ENCODE assay signal across 2 cellular contexts in genomic region chr16:51542856-51543510, GRCh38.
TF ChIP-seq lines count a peak whose summit lies in the region.

No MANE protein-coding gene starts in this region.

TF ChIP-seq in GM23338, 12 proteins besides CTCF, POLR2A, EP300 and RAD21:
- TF ChIP-seq ZNF331 (CRISPR knock-in tag; IDR thresholded peaks at IDR 0.05; ENCODE audit: low read depth) (no peak), EZH2 (IDR thresholded peaks at IDR 0.05; ENCODE audit: low read depth, unreplicated experiment) (no peak), JUNB (IDR thresholded peaks at IDR 0.05; ENCODE audit: unreplicated experiment) (no peak), ZNF114 (CRISPR knock-in tag; IDR thresholded peaks at IDR 0.05) (no peak), REST (IDR thresholded peaks at IDR 0.05; ENCODE audit: unreplicated experiment) (no peak), ETS1 (IDR thresholded peaks at IDR 0.05) (no peak), EZH2phosphoT487 (IDR thresholded peaks at IDR 0.05; ENCODE audit: unreplicated experiment) (no peak), STAT1 (IDR thresholded peaks at IDR 0.05; ENCODE audit: unreplicated experiment) (no peak), CREB1 (CRISPR knock-in tag; IDR thresholded peaks at IDR 0.05; ENCODE audit: low read depth) (no peak; the same call in 1 of the 2 replicates), POLR2AphosphoS5 (IDR thresholded peaks at IDR 0.05; ENCODE audit: low read depth) (no peak), NANOG (IDR thresholded peaks at IDR 0.05; ENCODE audit: borderline replicate concordance) (no peak), ZNF462 (CRISPR knock-in tag; IDR thresholded peaks at IDR 0.05) (no peak)

TF ChIP-seq in SK-N-SH, 30 proteins besides CTCF, POLR2A, EP300 and RAD21:
- TF ChIP-seq RCOR1 (IDR thresholded peaks at IDR 0.05; ENCODE audit: low read length), result no peak
- peak; percentile 62; the same call in 1 of the 2 replicates for TF ChIP-seq TCF12 (IDR thresholded peaks at IDR 0.05)
- TF ChIP-seq TAF1 (IDR thresholded peaks at IDR 0.05; ENCODE audit: borderline replicate concordance, low read depth, low read length), result no peak
- no peak for TF ChIP-seq ELF1 (IDR thresholded peaks at IDR 0.05)
- 0 out of 2 replicates have a peak, but pooled peaks have one; percentile 20 for TF ChIP-seq PBX3 (IDR thresholded peaks at IDR 0.05)
- peak; percentile 65 for TF ChIP-seq GATA2 (CRISPR knock-in tag; IDR thresholded peaks at IDR 0.05)
- TF ChIP-seq FOXJ3 (CRISPR knock-in tag; IDR thresholded peaks at IDR 0.05), result no peak
